ENCODE assay signal across 10 cellular contexts in genomic region chr7:134686782-134687181, GRCh38. TPM values are rescaled to one million over a fixed set of nuclear protein-coding genes. Genes with fewer than 3 reads are reported as not detected.
DNase-seq lines count a peak whose midpoint lies in the region; ATAC-seq and TF ChIP-seq lines count a peak whose summit lies in the region.
"Had no signal": no experiment of that assay in that cellular context is flagged by ENCODE, and none has a peak within 500 bp of the region (broad histone marks: within the 10 kb centered on the region; RNA-seq: fewer than 3 reads in every experiment).

No MANE protein-coding gene starts in this region.

- no peak overlapping the region for H3K9ac ChIP-seq in smooth muscle cell (ENCODE audit: low read depth)

- no peaks in the 10 kb centered on the region for H3K4me1 ChIP-seq in RWPE2 (ENCODE audit: insufficient read depth, poor library complexity, severe bottlenecking)
- peaks cover 14% of the 10 kb centered on the region for H3K4me1 ChIP-seq in smooth muscle cell (ENCODE audit: low read depth)
- H3K4me1 ChIP-seq in CD8-positive, alpha-beta T cell (ENCODE audit: insufficient read depth, low read length) = no peaks in the 10 kb centered on the region

- intact Hi-C loops in CD8-positive, alpha-beta T cell (cut with DNase I, micrococcal nuclease) = loop anchor here (2.0 to 5.0 kb wide), 2 partner anchors 266 to 268 kb away; no protein-coding TSS in a partner anchor

- POLR2A ChIA-PET in CD8-positive, alpha-beta T cell (lab: Charles Lee) = no interaction called here

- H3K36me3 ChIP-seq in RWPE2 (ENCODE audit: low read depth) (no peaks in the 10 kb centered on the region), smooth muscle cell (ENCODE audit: low read depth) (no peaks in the 10 kb centered on the region)
- no peaks in the 10 kb centered on the region for H3K36me3 ChIP-seq in CD8-positive, alpha-beta T cell (ENCODE audit: insufficient read depth, low read length)

- peak; percentile 55; the same call in 1 of the 3 replicates for ATAC-seq in RWPE2 (ENCODE audit: low read depth)
- ATAC-seq in CD8-positive, alpha-beta T cell = no peak

- H3K9me3 ChIP-seq in RWPE2 (ENCODE audit: severe bottlenecking) (no peaks in the 10 kb centered on the region), smooth muscle cell (replicated peaks; ENCODE audit: low read depth) (no peaks in the 10 kb centered on the region)
- no peaks in the 10 kb centered on the region for H3K9me3 ChIP-seq in CD8-positive, alpha-beta T cell (ENCODE audit: low read length)

- H3K9me3 Mint-ChIP-seq in CD8-positive, alpha-beta T cell = no peaks in the 10 kb centered on the region

- H3K4me3 ChIP-seq in RWPE2 (ENCODE audit: severe bottlenecking) (no peak overlapping the region), fibroblast of the aortic adventitia (ENCODE audit: low read depth, low read length) (no peak overlapping the region), smooth muscle cell (no peak overlapping the region)
- H3K4me3 ChIP-seq in CD8-positive, alpha-beta T cell (ENCODE audit: low read depth, low read length) = no peak overlapping the region

- peaks cover 21% of the 10 kb centered on the region for H3F3A ChIP-seq in smooth muscle cell (ENCODE audit: low read depth)

- H3K4me2 ChIP-seq in smooth muscle cell = no peak overlapping the region

- DNase-seq in NCI-H524 (lab: John Stamatoyannopoulos, UW) (peak; percentile 7 to 31), NCI-H524 treated with DMSO at 0.1 percent for 48 hours (lab: John Stamatoyannopoulos, UW) (no peak), RWPE2 (ENCODE audit: low spot score) (no peak), fibroblast of the aortic adventitia (ENCODE audit: low read depth) (peak; percentile 75), smooth muscle cell (lab: John Stamatoyannopoulos, UW; ENCODE audit: unreplicated experiment) (no peak), NCI-H226 (no peak), NCI-H1436 (lab: John Stamatoyannopoulos, UW) (no peak)
- no peak for DNase-seq in CD8-positive, alpha-beta T cell
- DNase-seq: AML-193, KG1 had no signal

- peaks cover 1% of the 10 kb centered on the region for H3K4me1 Mint-ChIP-seq in CD8-positive, alpha-beta T cell (ENCODE audit: low read depth)

- H4K20me1 ChIP-seq in smooth muscle cell (ENCODE audit: low read depth) = no peaks in the 10 kb centered on the region

- peak; percentile 72 for TF ChIP-seq CTCF in RWPE2 (IDR thresholded peaks at IDR 0.05; ENCODE audit: poor library complexity, severe bottlenecking)
- peak; percentile 38 for TF ChIP-seq CTCF in fibroblast of the aortic adventitia (IDR thresholded peaks at IDR 0.05; ENCODE audit: insufficient read depth, low read length)
- peak; percentile 50 for TF ChIP-seq CTCF in smooth muscle cell (IDR thresholded peaks at IDR 0.05; ENCODE audit: borderline replicate concordance, insufficient read depth, poor library complexity, severe bottlenecking)
- no peak for TF ChIP-seq CTCF in CD8-positive, alpha-beta T cell (IDR thresholded peaks at IDR 0.05)

- H3K27ac Mint-ChIP-seq in CD8-positive, alpha-beta T cell = no peak overlapping the region

- CTCF ChIA-PET in CD8-positive, alpha-beta T cell (lab: Charles Lee) = interaction anchor here (1.3 to 7.0 kb wide), 5 partner anchors 10 to 299 kb away, joined by 3 to 31 read pairs (median 4); partner anchors contain the start of gene AGBL3

- no peaks in the 10 kb centered on the region for H3K36me3 Mint-ChIP-seq in CD8-positive, alpha-beta T cell

- H3K4me3 Mint-ChIP-seq in CD8-positive, alpha-beta T cell = no peak overlapping the region

- H3K27ac ChIP-seq in RWPE2 (ENCODE audit: poor library complexity, severe bottlenecking) (no peak overlapping the region), smooth muscle cell (ENCODE audit: low read depth) (no peak overlapping the region)
- H3K27ac ChIP-seq in CD8-positive, alpha-beta T cell (ENCODE audit: low read depth, low read length) = no peak overlapping the region

- peaks cover 12% of the 10 kb centered on the region for H3K27me3 Mint-ChIP-seq in CD8-positive, alpha-beta T cell (ENCODE audit: low read depth)

- no peaks in the 10 kb centered on the region for H3K27me3 ChIP-seq in RWPE2 (ENCODE audit: insufficient read depth, poor library complexity, severe bottlenecking)
- H3K27me3 ChIP-seq in smooth muscle cell (ENCODE audit: low read depth) = no peaks in the 10 kb centered on the region
- no peaks in the 10 kb centered on the region for H3K27me3 ChIP-seq in CD8-positive, alpha-beta T cell (ENCODE audit: insufficient read depth, low read length)

- H2AFZ ChIP-seq in smooth muscle cell (ENCODE audit: low read depth) = no peak overlapping the region

- WGBS in smooth muscle cell (ENCODE audit: low lambda C conversion rate) = 54% methylated on average over 6 of the region's 6 CpGs

- H3K79me2 ChIP-seq in smooth muscle cell (ENCODE audit: low read depth) = no peaks in the 10 kb centered on the region

RNA-seq across cellular contexts. Expression of gene BPGM, which starts 40.1 kb away (rescaled TPM):
- total RNA-seq in fibroblast of the aortic adventitia (ENCODE audit: low replicate concordance) = 20.0 and 52.4 TPM in 2 replicates
- 65.1 and 73.2 TPM in 2 replicates for total RNA-seq in smooth muscle cell
- polyA plus RNA-seq in smooth muscle cell = 53.8 and 76.9 TPM in 2 replicates
- total RNA-seq in CD8-positive, alpha-beta T cell = 10 to 100 TPM; 30.3 to 31.4 TPM

Comparison
In these comparisons a context has a peak if more than half of its experiments do, and no peak if none do; other contexts are left out.
1. DNase-seq: peak in NCI-H524 (2 of 2) and fibroblast of the aortic adventitia (single experiment); none in NCI-H524 treated with DMSO at 0.1 percent for 48 hours (single experiment), RWPE2 (single experiment), smooth muscle cell (single experiment), CD8-positive, alpha-beta T cell (0 of 7), NCI-H226 (single experiment) and NCI-H1436 (single experiment).